ENCODE assay signal across 18 cellular contexts in the genomic region with DNA sequence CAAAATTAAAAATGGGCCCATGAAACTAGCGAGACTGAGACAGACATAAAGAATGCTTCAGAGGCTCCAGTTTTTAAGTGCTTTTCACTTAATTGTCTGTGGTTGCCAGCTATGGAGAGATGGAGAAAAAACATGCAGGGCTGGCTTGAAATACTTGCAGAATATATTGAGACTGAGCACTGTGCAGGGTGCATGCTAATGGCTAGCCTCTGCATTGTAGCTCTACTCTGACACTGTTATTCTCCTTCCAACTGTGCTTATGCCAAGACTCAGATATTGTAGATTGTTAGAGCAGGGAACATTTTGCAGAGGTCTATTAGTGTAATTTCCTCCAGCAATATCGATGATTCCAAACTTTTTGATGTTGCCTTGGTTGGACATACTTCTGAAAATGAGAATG.
DNase-seq lines count a peak whose midpoint lies in the region; ATAC-seq and TF ChIP-seq lines count a peak whose summit lies in the region.
"Had no signal": no experiment of that assay in that cellular context is flagged by ENCODE, and none has a peak within 500 bp of the region (broad histone marks: within the 10 kb centered on the region; RNA-seq: fewer than 3 reads in every experiment).

No MANE protein-coding gene starts in this region.

- H3K4me1 ChIP-seq in heart left ventricle (peaks cover 0 to 4% (median 0%) of the 10 kb centered on the region in 12 donors), gastroesophageal sphincter (no peaks in the 10 kb centered on the region)
- H3K4me1 ChIP-seq: BLaER1 treated with 17β-estradiol and CSF1 and Interleukin-3, amounts not matched to agents 10 nM and 100 nM had no signal

- TF ChIP-seq POLR2A in heart left ventricle (IDR thresholded peaks at IDR 0.05) (no peak), gastroesophageal sphincter (IDR thresholded peaks at IDR 0.05) (no peak)

- H3K36me3 ChIP-seq in heart left ventricle (no peaks in the 10 kb centered on the region), gastroesophageal sphincter (no peaks in the 10 kb centered on the region)
- H3K36me3 ChIP-seq: BLaER1 treated with 17β-estradiol and CSF1 and Interleukin-3, amounts not matched to agents 10 nM and 100 nM; MG63 had no signal

- TF ChIP-seq EP300 in gastroesophageal sphincter (IDR thresholded peaks at IDR 0.05) = no peak

- H3K27me3 ChIP-seq in heart left ventricle = no peaks in the 10 kb centered on the region
- H3K27me3 ChIP-seq in gastroesophageal sphincter = no peaks in the 10 kb centered on the region
- H3K27me3 ChIP-seq: BLaER1 treated with 17β-estradiol and CSF1 and Interleukin-3, amounts not matched to agents 10 nM and 100 nM; MG63 had no signal

- DNase-seq in left ventricle myocardium superior (no peak), heart left ventricle (no peak), astrocyte of the hippocampus (ENCODE audit: low read depth, low spot score) (peak; percentile 36), middle frontal gyrus (ENCODE audit: extremely low spot score, low spot score) (peak; percentile 9)
- DNase-seq: CD4-positive, alpha-beta T cell; GF-D8; IMR-90; KG1; MG63; NCI-H1694; NCI-H2171 treated with DMSO at 0.1 percent for 48 hours; NCI-H69; SK-N-SH had no signal

- H3K9me3 ChIP-seq in heart left ventricle = no peaks in the 10 kb centered on the region
- no peaks in the 10 kb centered on the region for H3K9me3 ChIP-seq in gastroesophageal sphincter
- H3K9me3 ChIP-seq: BLaER1 treated with 17β-estradiol and CSF1 and Interleukin-3, amounts not matched to agents 10 nM and 100 nM; MG63 had no signal

- WGBS in heart left ventricle, 4 donors = 59 to 75% (median 67%) methylated on average over 2 of the region's 2 CpGs
- WGBS in gastroesophageal sphincter (ENCODE audit: low coverage in 1 of 2), 2 donors = 27 to 37% methylated on average over 2 of the region's 2 CpGs

- intact Hi-C loops in left ventricle myocardium superior (cut with micrococcal nuclease) (no loop called here), heart left ventricle (cut with DNase I) (no loop called here)

- H3K27ac ChIP-seq in heart left ventricle = no peak overlapping the region
- no peak overlapping the region for H3K27ac ChIP-seq in gastroesophageal sphincter
- H3K27ac ChIP-seq: BLaER1 treated with 17β-estradiol and CSF1 and Interleukin-3, amounts not matched to agents 10 nM and 100 nM had no signal

- TF ChIP-seq CTCF in heart left ventricle (IDR thresholded peaks at IDR 0.05) (no peak), gastroesophageal sphincter (IDR thresholded peaks at IDR 0.05) (no peak)

- ATAC-seq in left ventricle myocardium superior = peak; percentile 37
- ATAC-seq in heart left ventricle = no peak
- ATAC-seq in GM21528 (IDR thresholded peaks at IDR 0.05; ENCODE audit: low FRiP score, unreplicated experiment) = no peak
- ATAC-seq in gastroesophageal sphincter = no peak
- ATAC-seq in GM21360 (IDR thresholded peaks at IDR 0.05; ENCODE audit: unreplicated experiment) = no peak
- ATAC-seq: HCT116 had no signal

- no peak overlapping the region for H3K4me3 ChIP-seq in heart left ventricle
- no peak overlapping the region for H3K4me3 ChIP-seq in gastroesophageal sphincter
- H3K4me3 ChIP-seq: BLaER1 treated with 17β-estradiol and CSF1 and Interleukin-3, amounts not matched to agents 10 nM and 100 nM; MG63 had no signal

Comparison
In these comparisons a context has a peak if more than half of its experiments do, and no peak if none do; other contexts are left out.
1. DNase-seq: peak in astrocyte of the hippocampus (single experiment) and middle frontal gyrus (single experiment); none in left ventricle myocardium superior (single experiment) and heart left ventricle (0 of 5).